ENCODE assay signal across 18 cellular contexts in the genomic region with DNA sequence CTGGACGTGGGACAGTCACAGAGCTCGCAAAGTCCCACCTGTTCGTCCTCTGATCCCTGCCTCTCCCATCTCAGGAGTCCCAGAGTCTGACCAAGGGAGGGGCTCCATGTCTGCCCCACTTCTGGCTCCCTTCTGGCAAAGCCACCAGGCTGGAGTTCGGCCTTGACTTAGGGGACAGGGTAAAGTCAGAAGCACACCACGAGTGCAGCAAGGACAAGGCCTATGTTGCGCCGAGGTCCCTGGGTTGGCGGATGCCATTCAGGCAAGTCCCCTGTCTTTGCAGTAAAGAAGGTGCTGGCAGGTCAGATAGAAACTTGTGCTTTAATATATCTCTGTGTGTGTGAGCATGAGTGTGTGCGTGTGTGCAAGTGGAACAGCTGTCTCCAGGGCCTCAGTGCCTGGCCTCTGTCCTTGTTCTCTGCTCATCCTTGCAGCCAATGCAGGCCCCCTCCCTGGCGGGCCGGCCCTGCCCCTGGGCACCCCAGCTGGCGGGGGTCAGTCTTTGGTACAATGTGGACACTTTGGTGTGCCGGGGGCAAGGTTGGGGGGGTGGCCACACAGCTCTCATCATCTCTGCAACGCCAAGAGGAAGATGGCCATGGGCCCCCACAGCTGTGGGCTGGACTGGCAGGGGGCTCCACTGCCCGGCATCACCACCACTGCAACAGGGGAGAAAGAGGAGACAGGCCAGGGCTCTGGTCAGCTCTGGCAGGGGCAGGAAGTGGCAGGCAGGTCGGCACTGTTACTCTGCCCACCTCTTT.
A peak's percentile ranks its signal among the peaks of the same experiment; 100 is the strongest.
DNase-seq lines count a peak whose midpoint lies in the region; ATAC-seq and TF ChIP-seq lines count a peak whose summit lies in the region.
"Had no signal": no experiment of that assay in that cellular context is flagged by ENCODE, and none has a peak within 500 bp of the region (broad histone marks: within the 10 kb centered on the region; RNA-seq: fewer than 3 reads in every experiment).

No MANE protein-coding gene starts in this region.

- H3K36me3 ChIP-seq in IMR-90 (ENCODE audit: control insufficient read depth, insufficient read depth, low read length) (no peaks in the 10 kb centered on the region), esophagus squamous epithelium (no peaks in the 10 kb centered on the region), neuronal stem cell (replicated peaks in 1 of 2; ENCODE audit: control insufficient read depth in 2 of 2, insufficient read depth in 2 of 2, low read length in 2 of 2) (no peaks in the 10 kb centered on the region), suprapubic skin (no peaks in the 10 kb centered on the region)
- H3K36me3 ChIP-seq in CD8-positive, alpha-beta T cell (ENCODE audit: insufficient read depth, low read length) = no peaks in the 10 kb centered on the region

- no peak overlapping the region for H2BK120ac ChIP-seq in IMR-90 (ENCODE audit: low read depth, low read length)
- H2BK120ac ChIP-seq in neuronal stem cell (ENCODE audit: low read depth, low read length) = peak overlapping the region; percentile 62

- H4K8ac ChIP-seq in IMR-90 (ENCODE audit: low read depth in 2 of 2, low read length in 2 of 2) = no peak overlapping the region
- H4K8ac ChIP-seq in neuronal stem cell (ENCODE audit: low read depth, low read length) = no peak overlapping the region

- no peak for TF ChIP-seq CTCF in IMR-90 (conservative IDR thresholded peaks at IDR 0.05; ENCODE audit: low read depth, low read length)
- no peak for TF ChIP-seq CTCF in esophagus squamous epithelium (IDR thresholded peaks at IDR 0.05)
- no peak for TF ChIP-seq CTCF in suprapubic skin (IDR thresholded peaks at IDR 0.05)
- TF ChIP-seq CTCF in CD8-positive, alpha-beta T cell (IDR thresholded peaks at IDR 0.05) = no peak

- H4K20me1 ChIP-seq in IMR-90 (ENCODE audit: insufficient read depth, low read length) = no peaks in the 10 kb centered on the region

- H3K4me3 Mint-ChIP-seq in T-helper 17 cell = no peak overlapping the region
- no peak overlapping the region for H3K4me3 Mint-ChIP-seq in stimulated activated effector memory CD8-positive, alpha-beta T cell treated with anti-CD3 and anti-CD28 coated beads, Interleukin-12 subunit alpha, Interleukin-12 subunit beta, amount 100 ng/mL, for 72 hours
- no peak overlapping the region for H3K4me3 Mint-ChIP-seq in CD8-positive, alpha-beta T cell
- H3K4me3 Mint-ChIP-seq: CD4-positive, alpha-beta memory T cell had no signal

- no peaks in the 10 kb centered on the region for H3K9me3 Mint-ChIP-seq in stimulated activated effector memory CD8-positive, alpha-beta T cell treated with anti-CD3 and anti-CD28 coated beads, Interleukin-12 subunit alpha, Interleukin-12 subunit beta, amount 100 ng/mL, for 72 hours
- H3K9me3 Mint-ChIP-seq in CD8-positive, alpha-beta T cell = no peaks in the 10 kb centered on the region
- H3K9me3 Mint-ChIP-seq: CD4-positive, alpha-beta memory T cell had no signal

- H3K4me2 ChIP-seq in IMR-90 (ENCODE audit: low read depth, low read length) (no peak overlapping the region), neuronal stem cell (ENCODE audit: insufficient read depth, low read length, poor library complexity, severe bottlenecking) (no peak overlapping the region)

- POLR2A ChIA-PET in IMR-90 (lab: Charles Lee; ENCODE audit: unreplicated experiment) = no interaction called here
- POLR2A ChIA-PET in CD8-positive, alpha-beta T cell (lab: Charles Lee) = no interaction called here

- H3K4me1 ChIP-seq in IMR-90 (ENCODE audit: control insufficient read depth, insufficient read depth, low read length) = no peaks in the 10 kb centered on the region; the same call in 1 of the 2 replicates
- H3K4me1 ChIP-seq in esophagus squamous epithelium = peaks cover 17 to 46% (median 28%) of the 10 kb centered on the region in 3 donors
- peaks cover 0 to 2% of the 10 kb centered on the region in 2 donors for H3K4me1 ChIP-seq in neuronal stem cell (ENCODE audit: control insufficient read depth in 2 of 2, insufficient read depth in 1 of 2, low read depth in 1 of 2, low read length in 2 of 2)
- peaks cover 6% of the 10 kb centered on the region for H3K4me1 ChIP-seq in suprapubic skin
- no peaks in the 10 kb centered on the region for H3K4me1 ChIP-seq in CD8-positive, alpha-beta T cell (ENCODE audit: insufficient read depth, low read length)

- no peak overlapping the region for H2AFZ ChIP-seq in IMR-90 (replicated peaks; ENCODE audit: low read length, poor library complexity)
- H2AFZ ChIP-seq in neuronal stem cell (ENCODE audit: low read length) = no peak overlapping the region
- H2AFZ ChIP-seq: GM23248 had no signal

- intact Hi-C loops in IMR-90 (cut with micrococcal nuclease) = no loop called here
- intact Hi-C loops in esophagus squamous epithelium (cut with DNase I) = no loop called here
- intact Hi-C loops in CD8-positive, alpha-beta T cell (cut with DNase I, micrococcal nuclease) = no loop called here

- H3K18ac ChIP-seq in IMR-90 (ENCODE audit: low read depth, low read length) (no peak overlapping the region), neuronal stem cell (ENCODE audit: low read length) (peak overlapping the region; percentile 15)

- DNase-seq in IMR-90 = no peak
- DNase-seq in T-helper 17 cell = no peak
- no peak for DNase-seq in esophagus squamous epithelium (lab: John Stamatoyannopoulos, UW)
- DNase-seq in neuronal stem cell (ENCODE audit: low spot score) = no peak
- DNase-seq in stimulated activated effector memory CD8-positive, alpha-beta T cell treated with anti-CD3 and anti-CD28 coated beads, Interleukin-12 subunit alpha, Interleukin-12 subunit beta, amount 100 ng/mL, for 72 hours (ENCODE audit: low spot score in 2 of 2) = no peak
- no peak for DNase-seq in suprapubic skin (ENCODE audit: low spot score in 2 of 2)
- no peak for DNase-seq in DMS153 (lab: John Stamatoyannopoulos, UW)
- no peak for DNase-seq in CD8-positive, alpha-beta T cell
- DNase-seq: C1 segment of cervical spinal cord; Caco-2; CD4-positive, alpha-beta memory T cell; DMS79; EL; GDM1; GM23248; H7; HCEC 1CT had no signal

- no peak overlapping the region; the same call in 1 of the 2 replicates for H3K56ac ChIP-seq in IMR-90 (ENCODE audit: extremely low read depth, insufficient read depth, low read length)

- no peak overlapping the region for H2BK12ac ChIP-seq in neuronal stem cell (ENCODE audit: low read length)

- H3K9ac ChIP-seq in IMR-90 (ENCODE audit: low read depth, low read length) (no peak overlapping the region), neuronal stem cell (ENCODE audit: low read depth, low read length, poor library complexity) (peak overlapping the region; percentile 22)
- H3K9ac ChIP-seq: GM23248 had no signal

- in situ Hi-C loops in IMR-90 (cut with MboI; ENCODE audit: low sequenced_read_pairs) = no loop called here

- no TSS peak for BruUV-seq in IMR-90 (replicated peaks; lab: Mats Ljungman, UMichigan)

- ATAC-seq in IMR-90 (ENCODE audit: low read depth) = no peak
- no peak for ATAC-seq in T-helper 17 cell
- no peak for ATAC-seq in stimulated activated effector memory CD8-positive, alpha-beta T cell treated with anti-CD3 and anti-CD28 coated beads, Interleukin-12 subunit alpha, Interleukin-12 subunit beta, amount 100 ng/mL, for 72 hours
- ATAC-seq in CD8-positive, alpha-beta T cell = no peak

- peaks cover 5% of the 10 kb centered on the region for H3K27me3 Mint-ChIP-seq in T-helper 17 cell
- peaks cover 2% of the 10 kb centered on the region for H3K27me3 Mint-ChIP-seq in CD8-positive, alpha-beta T cell (ENCODE audit: low read depth)
- H3K27me3 Mint-ChIP-seq: CD4-positive, alpha-beta memory T cell had no signal

- H2BK5ac ChIP-seq in IMR-90 (ENCODE audit: low read depth, low read length, poor library complexity, severe bottlenecking) = no peak overlapping the region
- H2BK5ac ChIP-seq in neuronal stem cell (ENCODE audit: low read length) = peak overlapping the region; percentile 57

- no peaks in the 10 kb centered on the region for H3K9me1 ChIP-seq in IMR-90 (ENCODE audit: insufficient read depth, low read length)

- H3K27ac ChIP-seq in IMR-90 (ENCODE audit: insufficient read depth, low read length) (no peak overlapping the region), esophagus squamous epithelium (peak overlapping the region in 3 of 4 donors; percentile 82 to 95 (median 87)), neuronal stem cell (replicated peaks; ENCODE audit: low read length) (no peak overlapping the region), suprapubic skin (no peak overlapping the region)
- no peak overlapping the region for H3K27ac ChIP-seq in CD8-positive, alpha-beta T cell (ENCODE audit: low read depth, low read length)
- H3K27ac ChIP-seq: GM23248 had no signal

- no peak overlapping the region for H3K14ac ChIP-seq in IMR-90 (replicated peaks; ENCODE audit: low read depth, low read length)
- no peak overlapping the region for H3K14ac ChIP-seq in neuronal stem cell (ENCODE audit: low read length)

- peak overlapping the region; percentile 34 for H3K27ac Mint-ChIP-seq in T-helper 17 cell
- H3K27ac Mint-ChIP-seq in stimulated activated effector memory CD8-positive, alpha-beta T cell treated with anti-CD3 and anti-CD28 coated beads, Interleukin-12 subunit alpha, Interleukin-12 subunit beta, amount 100 ng/mL, for 72 hours = no peak overlapping the region
- H3K27ac Mint-ChIP-seq in CD8-positive, alpha-beta T cell = no peak overlapping the region

- CTCF ChIA-PET in IMR-90 (lab: Yijun Ruan, JAX) = no interaction called here
- CTCF ChIA-PET in CD8-positive, alpha-beta T cell (lab: Charles Lee) = no interaction called here

- H3K4ac ChIP-seq in IMR-90 (ENCODE audit: low read depth, low read length) (no peak overlapping the region), neuronal stem cell (ENCODE audit: low read length) (no peak overlapping the region)

- H4K91ac ChIP-seq in IMR-90 (ENCODE audit: insufficient read depth, low read depth, low read length) (no peak overlapping the region), neuronal stem cell (ENCODE audit: low read depth, low read length, poor library complexity) (no peak overlapping the region)

- 67% methylated on average over 3 of the region's 16 CpGs; no CpG with 5 or more reads in 1 of the 2 experiments for WGBS in IMR-90 (ENCODE audit: extremely low coverage in 2 of 2, insufficient read length in 1 of 2), 2 experiments
- WGBS in esophagus squamous epithelium, 2 donors = 83 to 100% methylated on average over 7 to 10 of the region's 16 CpGs
- WGBS in neuronal stem cell (ENCODE audit: extremely low coverage in 2 of 2, insufficient read length in 2 of 2, insufficient replicate concordance in 1 of 2), 2 donors = no CpG with 5 or more reads among the region's 16 CpGs
- WGBS in suprapubic skin = 80% methylated on average over 7 of the region's 16 CpGs

- TF ChIP-seq POLR2A in IMR-90 (IDR thresholded peaks at IDR 0.05; ENCODE audit: low read depth, low read length) (no peak), esophagus squamous epithelium (IDR thresholded peaks at IDR 0.05) (no peak), suprapubic skin (IDR thresholded peaks at IDR 0.05) (no peak)

- H2BK15ac ChIP-seq in IMR-90 (ENCODE audit: low read depth, low read length) (no peak overlapping the region), neuronal stem cell (ENCODE audit: low read length) (peak overlapping the region; percentile 63)

- H3K4me1 Mint-ChIP-seq in T-helper 17 cell = peaks cover 16% of the 10 kb centered on the region
- H3K4me1 Mint-ChIP-seq in stimulated activated effector memory CD8-positive, alpha-beta T cell treated with anti-CD3 and anti-CD28 coated beads, Interleukin-12 subunit alpha, Interleukin-12 subunit beta, amount 100 ng/mL, for 72 hours = no peaks in the 10 kb centered on the region
- peaks cover 5% of the 10 kb centered on the region for H3K4me1 Mint-ChIP-seq in CD8-positive, alpha-beta T cell (ENCODE audit: low read depth)

- no peak overlapping the region for H4K5ac ChIP-seq in IMR-90 (ENCODE audit: low read depth, low read length)

- peaks cover 2% of the 10 kb centered on the region for H3K36me3 Mint-ChIP-seq in T-helper 17 cell (ENCODE audit: low read depth)
- no peaks in the 10 kb centered on the region for H3K36me3 Mint-ChIP-seq in stimulated activated effector memory CD8-positive, alpha-beta T cell treated with anti-CD3 and anti-CD28 coated beads, Interleukin-12 subunit alpha, Interleukin-12 subunit beta, amount 100 ng/mL, for 72 hours
- H3K36me3 Mint-ChIP-seq in CD8-positive, alpha-beta T cell = no peaks in the 10 kb centered on the region

- H2AK5ac ChIP-seq in IMR-90 (ENCODE audit: low read depth, low read length) = peak overlapping the region; percentile 18; the same call in 1 of the 2 replicates
- H2AK5ac ChIP-seq in neuronal stem cell (ENCODE audit: low read depth, low read length) = peak overlapping the region; percentile 32

- H2BK20ac ChIP-seq in IMR-90 (ENCODE audit: low read depth, low read length) = no peak overlapping the region

- no peak overlapping the region for H3K4me3 ChIP-seq in IMR-90 (ENCODE audit: insufficient read depth, low read depth, low read length)
- no peak overlapping the region for H3K4me3 ChIP-seq in esophagus squamous epithelium
- no peak overlapping the region for H3K4me3 ChIP-seq in neuronal stem cell (ENCODE audit: low read length in 2 of 2)
- no peak overlapping the region for H3K4me3 ChIP-seq in suprapubic skin
- H3K4me3 ChIP-seq in CD8-positive, alpha-beta T cell (ENCODE audit: low read depth, low read length) = no peak overlapping the region
- H3K4me3 ChIP-seq: GM12878, GM23248 had no signal

- TF ChIP-seq RAD21 in IMR-90 (IDR thresholded peaks at IDR 0.05; ENCODE audit: low read length) = no peak

- dilution Hi-C loops in IMR-90 (cut with HindIII; ENCODE audit: low sequenced_read_pairs, unreplicated experiment) = no loop called here

- H3K9me3 ChIP-seq in IMR-90 (ENCODE audit: control insufficient read depth, insufficient read depth, low read length) (no peaks in the 10 kb centered on the region), T-helper 17 cell (ENCODE audit: control insufficient read depth, low read length, poor library complexity, severe bottlenecking) (no peaks in the 10 kb centered on the region), esophagus squamous epithelium (no peaks in the 10 kb centered on the region), neuronal stem cell (replicated peaks in 1 of 2; ENCODE audit: control insufficient read depth in 2 of 2, insufficient read depth in 1 of 2, low read depth in 1 of 2, low read length in 2 of 2) (no peaks in the 10 kb centered on the region), suprapubic skin (no peaks in the 10 kb centered on the region)
- H3K9me3 ChIP-seq in CD8-positive, alpha-beta T cell (ENCODE audit: low read length) = no peaks in the 10 kb centered on the region
- H3K9me3 ChIP-seq: Caco-2 had no signal

- H3K79me1 ChIP-seq in IMR-90 (ENCODE audit: low read depth in 1 of 2, low read length in 2 of 2) (no peaks in the 10 kb centered on the region), neuronal stem cell (ENCODE audit: low read depth, low read length) (no peaks in the 10 kb centered on the region)

- H3K23ac ChIP-seq in IMR-90 (ENCODE audit: low read depth, low read length) (no peak overlapping the region), neuronal stem cell (ENCODE audit: low read depth, low read length, poor library complexity) (peak overlapping the region; percentile 35)

- no peak for TF ChIP-seq EP300 in suprapubic skin (IDR thresholded peaks at IDR 0.05)

- H3K27me3 ChIP-seq in IMR-90 (ENCODE audit: control insufficient read depth, insufficient read depth, low read length) (0 out of 2 replicates have a peak, but pooled peaks cover 1% of the 10 kb centered on the region), esophagus squamous epithelium (no peaks in the 10 kb centered on the region), neuronal stem cell (ENCODE audit: control insufficient read depth in 3 of 3, insufficient read depth in 3 of 3, low read depth in 1 of 3, low read length in 3 of 3) (no peaks in the 10 kb centered on the region), suprapubic skin (no peaks in the 10 kb centered on the region)
- H3K27me3 ChIP-seq in CD8-positive, alpha-beta T cell (ENCODE audit: insufficient read depth, low read length) = no peaks in the 10 kb centered on the region

- H2AK9ac ChIP-seq in IMR-90 (replicated peaks; ENCODE audit: low read depth, low read length, poor library complexity) = no peak overlapping the region

Comparison
In these comparisons a context has a peak if more than half of its experiments do, and no peak if none do; other contexts are left out.
1. H3K27ac ChIP-seq: peak in esophagus squamous epithelium (3 of 4); none in IMR-90 (single experiment), neuronal stem cell (single experiment), suprapubic skin (single experiment) and CD8-positive, alpha-beta T cell (single experiment).